Comparison of ENCODE assay signal across 31 cellular contexts in genomic region chr22:46915978-46916730, GRCh38.
A peak's percentile ranks its signal among the peaks of the same experiment; 100 is the strongest.
DNase-seq lines count a peak whose midpoint lies in the region; ATAC-seq, FAIRE-seq and TF ChIP-seq lines count a peak whose summit lies in the region.
"Had no signal": no experiment of that assay in that cellular context is flagged by ENCODE, and none has a peak within 500 bp of the region (broad histone marks: within the 10 kb centered on the region; RNA-seq: fewer than 3 reads in every experiment).

No MANE protein-coding gene starts in this region.

- no peak overlapping the region for H3K27ac ChIP-seq in body of pancreas
- no peak overlapping the region for H3K27ac ChIP-seq in HepG2 (ENCODE audit: extremely low read length, insufficient read depth, low read length)
- no peak overlapping the region for H3K27ac ChIP-seq in sigmoid colon
- H3K27ac ChIP-seq: hepatocyte, pancreas, PC-9, tibial nerve had no signal

- peaks cover 0 to under 1% of the 10 kb centered on the region in 2 donors for H3K9me3 Mint-ChIP-seq in activated naive CD4-positive, alpha-beta T cell treated with anti-CD3 and anti-CD28 coated beads, Interleukin-2, amount 50 U/mL, for 72 hours
- H3K9me3 Mint-ChIP-seq in osteocyte (ENCODE audit: unreplicated experiment) (peaks cover 1% of the 10 kb centered on the region), endothelial cell (ENCODE audit: unreplicated experiment) (no peaks in the 10 kb centered on the region)
- H3K9me3 Mint-ChIP-seq: natural killer cell treated with Interleukin-12 subunit alpha and Interleukin-12 subunit beta and Interleukin-15 and Interleukin-18, amount 100 ng/mL, for 72 hours had no signal

- no peaks in the 10 kb centered on the region for H4K20me1 ChIP-seq in HepG2 (ENCODE audit: insufficient read depth, low read length)

- POLR2A ChIA-PET in HepG2 (lab: Yijun Ruan, JAX): no interaction called here

- H3K9me3 ChIP-seq in body of pancreas (no peaks in the 10 kb centered on the region), HepG2 (ENCODE audit: low read length) (no peaks in the 10 kb centered on the region), sigmoid colon (no peaks in the 10 kb centered on the region)
- H3K9me3 ChIP-seq: pancreas had no signal

- peaks cover 23 to 34% of the 10 kb centered on the region in 2 donors for H3K36me3 Mint-ChIP-seq in activated naive CD4-positive, alpha-beta T cell treated with anti-CD3 and anti-CD28 coated beads, Interleukin-2, amount 50 U/mL, for 72 hours
- H3K36me3 Mint-ChIP-seq in osteocyte (ENCODE audit: unreplicated experiment) (peaks cover 17% of the 10 kb centered on the region), endothelial cell (ENCODE audit: low read depth, unreplicated experiment) (peaks cover 45% of the 10 kb centered on the region)

- BruUV-seq in HepG2 (replicated peaks; lab: Mats Ljungman, UMichigan): no TSS peak

- H3K27me3 ChIP-seq in body of pancreas (no peaks in the 10 kb centered on the region), HepG2 (ENCODE audit: control insufficient read depth in 1 of 2, insufficient read depth in 2 of 2, low read length in 2 of 2) (no peaks in the 10 kb centered on the region), sigmoid colon (no peaks in the 10 kb centered on the region)
- H3K27me3 ChIP-seq: hepatocyte, pancreas, tibial nerve had no signal

- H3K4me3 ChIP-seq in body of pancreas: no peak overlapping the region
- no peak overlapping the region for H3K4me3 ChIP-seq in HepG2 (replicated peaks in 1 of 3; ENCODE audit: insufficient read depth in 1 of 3, low read depth in 2 of 3, low read length in 3 of 3)
- H3K4me3 ChIP-seq in sigmoid colon: no peak overlapping the region
- H3K4me3 ChIP-seq: hepatocyte, pancreas, PC-9, tibial nerve had no signal

- intact Hi-C loops in body of pancreas (cut with DNase I): no loop called here
- intact Hi-C loops in HepG2 (cut with micrococcal nuclease; ENCODE audit: unreplicated experiment): no loop called here
- intact Hi-C loops in sigmoid colon (cut with DNase I): loop anchor here (5.0 kb wide), 1 partner anchor 56 kb away; no protein-coding TSS in a partner anchor

- H3K4me3 Mint-ChIP-seq in osteocyte (ENCODE audit: unreplicated experiment) (no peak overlapping the region), endothelial cell (ENCODE audit: unreplicated experiment) (no peak overlapping the region)
- H3K4me3 Mint-ChIP-seq: activated T-cell treated with anti-CD3 and anti-CD28 coated beads, Interleukin-2, amount 50 U/mL, for 72 hours; B cell; natural killer cell treated with Interleukin-12 subunit alpha and Interleukin-12 subunit beta and Interleukin-15 and Interleukin-18, amount 100 ng/mL, for 72 hours had no signal

- H3K9ac ChIP-seq in HepG2 (ENCODE audit: insufficient read depth, low read depth, low read length): no peak overlapping the region

- TF ChIP-seq CTCF in body of pancreas (IDR thresholded peaks at IDR 0.05): no peak
- TF ChIP-seq CTCF in osteocyte (IDR thresholded peaks at IDR 0.05): no peak
- TF ChIP-seq CTCF in HepG2 (CRISPR knock-in tag; IDR thresholded peaks at IDR 0.05): no peak
- TF ChIP-seq CTCF in sigmoid colon (IDR thresholded peaks at IDR 0.05): no peak
- TF ChIP-seq CTCF in endothelial cell (IDR thresholded peaks at IDR 0.05; ENCODE audit: unreplicated experiment): no peak

- TF ChIP-seq POLR2A in body of pancreas (IDR thresholded peaks at IDR 0.05) (no peak), HepG2 (IDR thresholded peaks at IDR 0.05; ENCODE audit: insufficient read depth in 1 of 2, low read depth in 2 of 2, low read length in 2 of 2) (no peak), sigmoid colon (IDR thresholded peaks at IDR 0.05) (no peak)

- no peak overlapping the region for H3K4me2 ChIP-seq in HepG2 (ENCODE audit: low read depth, low read length)
- H3K4me2 ChIP-seq: hepatocyte, PC-9 had no signal

- no peaks in the 10 kb centered on the region for H3K79me2 ChIP-seq in HepG2 (ENCODE audit: insufficient read depth, low read length)
- H3K79me2 ChIP-seq: hepatocyte had no signal

- FAIRE-seq in urothelium cell line (lab: Jason Lieb, UNC): peak; percentile 78
- no peak for FAIRE-seq in HepG2 (lab: Jason Lieb, UNC)
- FAIRE-seq: pancreas had no signal

- ATAC-seq in activated naive CD4-positive, alpha-beta T cell treated with anti-CD3 and anti-CD28 coated beads, Interleukin-2, amount 50 U/mL, for 72 hours: peak in 1 of 2 donors; percentile 22
- ATAC-seq in body of pancreas: peak; percentile 21
- no peak for ATAC-seq in HepG2
- ATAC-seq: activated T-cell treated with anti-CD3 and anti-CD28 coated beads, Interleukin-2, amount 50 U/mL, for 72 hours; left cardiac atrium; natural killer cell treated with Interleukin-12 subunit alpha and Interleukin-12 subunit beta and Interleukin-15 and Interleukin-18, amount 100 ng/mL, for 72 hours; Right ventricle myocardium inferior; SK-N-SH treated with all-trans-retinoic acid at 6 μM for 48 hours had no signal

- in situ Hi-C loops in HepG2 (cut with HindIII; ENCODE audit: extremely low pct_ligation_motif_present, low pct_unique_long_range_greater_than_20kb): no loop called here

- DNase-seq in activated naive CD4-positive, alpha-beta T cell treated with anti-CD3 and anti-CD28 coated beads, Interleukin-2, amount 50 U/mL, for 72 hours (ENCODE audit: low spot score in 2 of 2): no peak
- DNase-seq in activated naive CD4-positive, alpha-beta T cell treated with Interleukin-2 at 50 U/mL for 16 hours: no peak
- DNase-seq in body of pancreas (no peak), osteocyte (ENCODE audit: extremely low spot score, unreplicated experiment) (peak; percentile 69), urothelium cell line (ENCODE audit: low spot score) (no peak), HepG2 (ENCODE audit: low spot score) (no peak), sigmoid colon (no peak), endothelial cell (ENCODE audit: low spot score) (no peak)
- DNase-seq: ACHN; activated CD4-positive, alpha-beta T cell treated with anti-CD3 and anti-CD28 coated beads for 1 hour; activated naive CD4-positive, alpha-beta T cell; activated T-cell treated with anti-CD3 and anti-CD28 coated beads, Interleukin-2, amount 50 U/mL, for 72 hours; amygdala; EL; HCEC 1CT; Kasumi-1; left cardiac atrium; NCI-H1436 treated with DMSO at 0.1 percent for 48 hours; NCI-H2081 treated with DMSO at 0.1 percent for 48 hours; NCI-H2227 treated with DMSO at 0.1 percent for 48 hours; pancreas; PC-9; retina; stimulated activated CD4-positive, alpha-beta T cell treated with anti-CD3 and anti-CD28 coated beads, Interleukin-1b, Interleukin-23, amount 100 ng/mL, for 48 hours; T-helper 2 cell had no signal

- H3K4me1 Mint-ChIP-seq in osteocyte (ENCODE audit: unreplicated experiment): no peaks in the 10 kb centered on the region
- peaks cover 8% of the 10 kb centered on the region for H3K4me1 Mint-ChIP-seq in endothelial cell (ENCODE audit: unreplicated experiment)

- H2AFZ ChIP-seq in HepG2 (ENCODE audit: low read length): no peak overlapping the region
- H2AFZ ChIP-seq: hepatocyte, PC-9 had no signal

- H3K27ac Mint-ChIP-seq in activated naive CD4-positive, alpha-beta T cell treated with anti-CD3 and anti-CD28 coated beads, Interleukin-2, amount 50 U/mL, for 72 hours: peak overlapping the region; percentile 8 to 72
- H3K27ac Mint-ChIP-seq in osteocyte (ENCODE audit: unreplicated experiment) (no peak overlapping the region), endothelial cell (ENCODE audit: unreplicated experiment) (no peak overlapping the region)
- H3K27ac Mint-ChIP-seq: activated T-cell treated with anti-CD3 and anti-CD28 coated beads, Interleukin-2, amount 50 U/mL, for 72 hours; B cell; natural killer cell treated with Interleukin-12 subunit alpha and Interleukin-12 subunit beta and Interleukin-15 and Interleukin-18, amount 100 ng/mL, for 72 hours had no signal

- H3K4me1 ChIP-seq in body of pancreas (no peaks in the 10 kb centered on the region), HepG2 (ENCODE audit: insufficient read depth, low read length) (no peaks in the 10 kb centered on the region), sigmoid colon (no peaks in the 10 kb centered on the region)
- H3K4me1 ChIP-seq: pancreas, tibial nerve had no signal

- TF ChIP-seq RAD21 in HepG2 (CRISPR knock-in tag; IDR thresholded peaks at IDR 0.05): no peak

- TF ChIP-seq EP300 in HepG2 (IDR thresholded peaks at IDR 0.05; ENCODE audit: low read depth in 2 of 2, low read length in 2 of 2): no peak
- no peak for TF ChIP-seq EP300 in HepG2 (CRISPR knock-in tag; IDR thresholded peaks at IDR 0.05; ENCODE audit: borderline replicate concordance)
- no peak for TF ChIP-seq EP300 in sigmoid colon (IDR thresholded peaks at IDR 0.05)

- WGBS in body of pancreas, 2 donors: 88 to 97% methylated on average over 11 to 12 of the region's 12 CpGs
- 81% methylated on average over 12 of the region's 12 CpGs for WGBS in HepG2 (ENCODE audit: low lambda C conversion rate)
- 93 to 96% methylated on average over 12 of the region's 12 CpGs for WGBS in sigmoid colon, 2 donors

- H3K27me3 Mint-ChIP-seq in osteocyte (ENCODE audit: unreplicated experiment) (no peaks in the 10 kb centered on the region), endothelial cell (ENCODE audit: unreplicated experiment) (peaks cover 4% of the 10 kb centered on the region)
- H3K27me3 Mint-ChIP-seq: B cell; natural killer cell treated with Interleukin-12 subunit alpha and Interleukin-12 subunit beta and Interleukin-15 and Interleukin-18, amount 100 ng/mL, for 72 hours had no signal

- peaks cover 4% of the 10 kb centered on the region in 2 donors for H3K36me3 ChIP-seq in body of pancreas (replicated peaks in 1 of 2; ENCODE audit: insufficient read depth in 1 of 2, low read depth in 2 of 2)
- peaks cover 13 to 44% of the 10 kb centered on the region in 2 experiments; a peak in 4 of 5 replicates for H3K36me3 ChIP-seq in HepG2 (replicated peaks in 1 of 2; ENCODE audit: control insufficient read depth in 1 of 2, insufficient read depth in 2 of 2, low read length in 2 of 2)
- peaks cover 0 to 28% (median 2%) of the 10 kb centered on the region in 4 donors for H3K36me3 ChIP-seq in sigmoid colon
- H3K36me3 ChIP-seq: pancreas had no signal

- CTCF ChIA-PET in HepG2 (lab: Yijun Ruan, JAX; ENCODE audit: low intra/inter-chr PET ratio, low total read pairs): no interaction called here

TF ChIP-seq in HepG2, 621 proteins besides CTCF, POLR2A, EP300 and RAD21 (continues in another document):
- TF ChIP-seq SNRNP70 (IDR thresholded peaks at IDR 0.05; ENCODE audit: low read depth, low read length): no peak

Comparison
In these comparisons a context has a peak if more than half of its experiments do, and no peak if none do; other contexts are left out.
1. H3K27ac Mint-ChIP-seq: peak in activated naive CD4-positive, alpha-beta T cell treated with anti-CD3 and anti-CD28 coated beads, Interleukin-2, amount 50 U/mL, for 72 hours (2 of 2); none in osteocyte (single experiment) and endothelial cell (single experiment).